Comparison of ENCODE assay signal across 20 cellular contexts in genomic region chr18:48570313-48570712, GRCh38.
"Had no signal": no experiment of that assay in that cellular context is flagged by ENCODE, and none has a peak within 500 bp of the region (broad histone marks: within the 10 kb centered on the region; RNA-seq: fewer than 3 reads in every experiment).

No MANE protein-coding gene starts in this region.

- H3K27me3 ChIP-seq: hepatocyte, right atrium auricular region, upper lobe of left lung had no signal

- H3K27ac ChIP-seq: hepatocyte, right atrium auricular region, skin epidermis, upper lobe of left lung had no signal

- DNase-seq: activated CD4-positive, alpha-beta T cell treated with anti-CD3 and anti-CD28 coated beads, Interleukin-2, amount 10 ng/mL, durations not matched to agents 24 days and 14 days; activated CD8-positive, alpha-beta T cell treated with anti-CD3 and anti-CD28 coated beads, Interleukin-2, amount 10 ng/mL, durations not matched to agents 7 days and 5 days; activated naive CD4-positive, alpha-beta T cell treated with anti-CD3 and anti-CD28 coated beads for 36 hours; activated T-cell treated with anti-CD3 and anti-CD28 coated beads, Interleukin-2, amount 50 U/mL, for 4 hours; effector CD4-positive, alpha-beta T cell; left colon; SK-N-SH; stimulated activated CD4-positive, alpha-beta T cell treated with anti-CD3 and anti-CD28 coated beads, Interleukin-15, amount 100 ng/mL, for 24 hours; stimulated activated CD4-positive, alpha-beta T cell treated with anti-CD3 and anti-CD28 coated beads, Interleukin-2, amount 100 ng/mL, for 48 hours; stimulated activated naive CD8-positive, alpha-beta T cell treated with anti-CD3 and anti-CD28 coated beads, Interleukin-15, amount 100 ng/mL, for 72 hours; T-cell had no signal

- H3K9me3 Mint-ChIP-seq: activated CD4-positive, alpha-beta T cell treated with anti-CD3 and anti-CD28 coated beads, Interleukin-2, amount 10 ng/mL, durations not matched to agents 24 days and 14 days; activated naive CD4-positive, alpha-beta T cell treated with anti-CD3 and anti-CD28 coated beads for 36 hours; activated T-cell treated with anti-CD3 and anti-CD28 coated beads, Interleukin-2, amount 50 U/mL, for 4 hours; central memory CD8-positive, alpha-beta T cell; stimulated activated naive CD8-positive, alpha-beta T cell treated with anti-CD3 and anti-CD28 coated beads, Interleukin-15, amount 100 ng/mL, for 72 hours had no signal

- ATAC-seq: activated CD8-positive, alpha-beta T cell treated with anti-CD3 and anti-CD28 coated beads, Interleukin-2, amount 10 ng/mL, durations not matched to agents 7 days and 5 days; activated T-cell treated with anti-CD3 and anti-CD28 coated beads, Interleukin-2, amount 50 U/mL, for 4 hours; left colon; stimulated activated naive CD8-positive, alpha-beta T cell treated with anti-CD3 and anti-CD28 coated beads, Interleukin-15, amount 100 ng/mL, for 72 hours; T-cell had no signal

- H3K9me3 ChIP-seq: right atrium auricular region, SK-N-SH, upper lobe of left lung had no signal

- H3K36me3 Mint-ChIP-seq: T-cell had no signal

- H3K4me3 Mint-ChIP-seq: activated CD4-positive, alpha-beta T cell treated with anti-CD3 and anti-CD28 coated beads, Interleukin-2, amount 10 ng/mL, durations not matched to agents 24 days and 14 days; activated CD8-positive, alpha-beta T cell treated with anti-CD3 and anti-CD28 coated beads, Interleukin-2, amount 10 ng/mL, durations not matched to agents 7 days and 5 days; activated naive CD4-positive, alpha-beta T cell treated with anti-CD3 and anti-CD28 coated beads for 36 hours; activated T-cell treated with anti-CD3 and anti-CD28 coated beads, Interleukin-2, amount 50 U/mL, for 4 hours; central memory CD8-positive, alpha-beta T cell; mesothelial cell of epicardium; nephron; stimulated activated naive CD8-positive, alpha-beta T cell treated with anti-CD3 and anti-CD28 coated beads, Interleukin-15, amount 100 ng/mL, for 72 hours; T-cell had no signal

- H3K27ac Mint-ChIP-seq: activated CD4-positive, alpha-beta T cell treated with anti-CD3 and anti-CD28 coated beads, Interleukin-2, amount 10 ng/mL, durations not matched to agents 24 days and 14 days; activated CD8-positive, alpha-beta T cell treated with anti-CD3 and anti-CD28 coated beads, Interleukin-2, amount 10 ng/mL, durations not matched to agents 7 days and 5 days; activated naive CD4-positive, alpha-beta T cell treated with anti-CD3 and anti-CD28 coated beads for 36 hours; nephron; progenitor cell of endocrine pancreas; stimulated activated naive CD8-positive, alpha-beta T cell treated with anti-CD3 and anti-CD28 coated beads, Interleukin-15, amount 100 ng/mL, for 72 hours; T-cell had no signal

- H3K4me3 ChIP-seq: hepatocyte, lung, right atrium auricular region, skin epidermis, upper lobe of left lung had no signal

- H3K4me1 Mint-ChIP-seq: activated CD4-positive, alpha-beta T cell treated with anti-CD3 and anti-CD28 coated beads, Interleukin-2, amount 10 ng/mL, durations not matched to agents 24 days and 14 days; central memory CD8-positive, alpha-beta T cell; stimulated activated naive CD8-positive, alpha-beta T cell treated with anti-CD3 and anti-CD28 coated beads, Interleukin-15, amount 100 ng/mL, for 72 hours; T-cell had no signal

- H3K9ac ChIP-seq: SK-N-SH had no signal

- H3K27me3 Mint-ChIP-seq: activated CD4-positive, alpha-beta T cell treated with anti-CD3 and anti-CD28 coated beads, Interleukin-2, amount 10 ng/mL, durations not matched to agents 24 days and 14 days; progenitor cell of endocrine pancreas had no signal
